2 cellular contexts compared by ENCODE assay signal in the genomic region with DNA sequence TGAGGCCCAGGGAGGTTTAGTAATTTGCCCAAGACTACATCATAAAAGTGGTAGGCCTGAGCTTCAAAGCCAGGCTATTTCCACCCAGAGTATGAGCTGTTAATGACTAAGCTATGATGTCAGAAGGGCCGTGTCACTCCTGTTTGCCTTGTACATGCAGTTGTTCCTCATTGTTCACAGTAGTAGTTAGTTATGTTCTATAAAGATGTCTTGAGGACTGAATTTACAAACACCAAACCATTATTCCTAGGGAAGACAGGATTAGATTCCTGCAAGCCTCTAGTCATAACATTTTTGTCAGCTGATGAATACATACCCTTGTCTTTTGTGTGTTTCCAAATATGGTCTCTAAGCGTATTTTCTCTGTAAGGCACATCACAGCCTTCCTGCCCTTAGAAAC.
TF ChIP-seq lines count a peak whose summit lies in the region.

No MANE protein-coding gene starts in this region.

TF ChIP-seq in IMR-90, 13 proteins besides CTCF, POLR2A, EP300 and RAD21:
- TF ChIP-seq MAZ (IDR thresholded peaks at IDR 0.05; ENCODE audit: borderline replicate concordance, low read depth, low read length) (no peak), FOS (IDR thresholded peaks at IDR 0.05; ENCODE audit: low read depth, low read length) (peak; percentile 31; the same call in 1 of the 2 replicates)
TF ChIP-seq in IMR-90: peak in this region for 1.

TF ChIP-seq in K562, 482 proteins besides CTCF, POLR2A, EP300 and RAD21 (continues in another document):
- TF ChIP-seq ZNF311 (CRISPR knock-in tag; IDR thresholded peaks at IDR 0.05) (no peak), POLR3A (IDR thresholded peaks at IDR 0.05; ENCODE audit: borderline replicate concordance, extremely low read depth, insufficient read depth, insufficient read length) (no peak), NFE2L1 (tag; IDR thresholded peaks at IDR 0.05; ENCODE audit: borderline replicate concordance, low read depth) (no peak), FIP1L1 (IDR thresholded peaks at IDR 0.05; ENCODE audit: low read depth, low read length, poor library complexity, severe bottlenecking) (no peak), NEUROD1 (IDR thresholded peaks at IDR 0.05; ENCODE audit: borderline replicate concordance, low read depth, low read length, partially characterized antibody) (no peak), TBP (optimal IDR thresholded peaks at IDR 0.05; ENCODE audit: low read depth, low read length) (no peak), MAZ (CRISPR knock-in tag; conservative IDR thresholded peaks at IDR 0.05 in 1 of 2, IDR thresholded peaks at IDR 0.05 in 1 of 2) (no peak), FOSL1 (tag; conservative IDR thresholded peaks at IDR 0.05) (peak; percentile 77), DDX20 (tag; IDR thresholded peaks at IDR 0.05; ENCODE audit: low read depth) (no peak), ATF7 (IDR thresholded peaks at IDR 0.05) (0 out of 2 replicates have a peak, but pooled peaks have one; percentile 8), JUND (IDR thresholded peaks at IDR 0.05; ENCODE audit: borderline replicate concordance, low read depth, low read length) (peak; percentile 35; the same call in 1 of the 2 replicates), JUND (tag; IDR thresholded peaks at IDR 0.05; ENCODE audit: borderline replicate concordance, low read depth, low read length) (0 out of 3 replicates have a peak, but pooled peaks have one; percentile 43), BRF1 (IDR thresholded peaks at IDR 0.05; ENCODE audit: borderline replicate concordance, extremely low read depth, insufficient read length) (no peak), TGIF2 (CRISPR knock-in tag; IDR thresholded peaks at IDR 0.05) (no peak), ZNF778 (CRISPR knock-in tag; IDR thresholded peaks at IDR 0.05) (no peak), ADNP (tag; IDR thresholded peaks at IDR 0.05) (no peak)
- TF ChIP-seq, protein P1, sequence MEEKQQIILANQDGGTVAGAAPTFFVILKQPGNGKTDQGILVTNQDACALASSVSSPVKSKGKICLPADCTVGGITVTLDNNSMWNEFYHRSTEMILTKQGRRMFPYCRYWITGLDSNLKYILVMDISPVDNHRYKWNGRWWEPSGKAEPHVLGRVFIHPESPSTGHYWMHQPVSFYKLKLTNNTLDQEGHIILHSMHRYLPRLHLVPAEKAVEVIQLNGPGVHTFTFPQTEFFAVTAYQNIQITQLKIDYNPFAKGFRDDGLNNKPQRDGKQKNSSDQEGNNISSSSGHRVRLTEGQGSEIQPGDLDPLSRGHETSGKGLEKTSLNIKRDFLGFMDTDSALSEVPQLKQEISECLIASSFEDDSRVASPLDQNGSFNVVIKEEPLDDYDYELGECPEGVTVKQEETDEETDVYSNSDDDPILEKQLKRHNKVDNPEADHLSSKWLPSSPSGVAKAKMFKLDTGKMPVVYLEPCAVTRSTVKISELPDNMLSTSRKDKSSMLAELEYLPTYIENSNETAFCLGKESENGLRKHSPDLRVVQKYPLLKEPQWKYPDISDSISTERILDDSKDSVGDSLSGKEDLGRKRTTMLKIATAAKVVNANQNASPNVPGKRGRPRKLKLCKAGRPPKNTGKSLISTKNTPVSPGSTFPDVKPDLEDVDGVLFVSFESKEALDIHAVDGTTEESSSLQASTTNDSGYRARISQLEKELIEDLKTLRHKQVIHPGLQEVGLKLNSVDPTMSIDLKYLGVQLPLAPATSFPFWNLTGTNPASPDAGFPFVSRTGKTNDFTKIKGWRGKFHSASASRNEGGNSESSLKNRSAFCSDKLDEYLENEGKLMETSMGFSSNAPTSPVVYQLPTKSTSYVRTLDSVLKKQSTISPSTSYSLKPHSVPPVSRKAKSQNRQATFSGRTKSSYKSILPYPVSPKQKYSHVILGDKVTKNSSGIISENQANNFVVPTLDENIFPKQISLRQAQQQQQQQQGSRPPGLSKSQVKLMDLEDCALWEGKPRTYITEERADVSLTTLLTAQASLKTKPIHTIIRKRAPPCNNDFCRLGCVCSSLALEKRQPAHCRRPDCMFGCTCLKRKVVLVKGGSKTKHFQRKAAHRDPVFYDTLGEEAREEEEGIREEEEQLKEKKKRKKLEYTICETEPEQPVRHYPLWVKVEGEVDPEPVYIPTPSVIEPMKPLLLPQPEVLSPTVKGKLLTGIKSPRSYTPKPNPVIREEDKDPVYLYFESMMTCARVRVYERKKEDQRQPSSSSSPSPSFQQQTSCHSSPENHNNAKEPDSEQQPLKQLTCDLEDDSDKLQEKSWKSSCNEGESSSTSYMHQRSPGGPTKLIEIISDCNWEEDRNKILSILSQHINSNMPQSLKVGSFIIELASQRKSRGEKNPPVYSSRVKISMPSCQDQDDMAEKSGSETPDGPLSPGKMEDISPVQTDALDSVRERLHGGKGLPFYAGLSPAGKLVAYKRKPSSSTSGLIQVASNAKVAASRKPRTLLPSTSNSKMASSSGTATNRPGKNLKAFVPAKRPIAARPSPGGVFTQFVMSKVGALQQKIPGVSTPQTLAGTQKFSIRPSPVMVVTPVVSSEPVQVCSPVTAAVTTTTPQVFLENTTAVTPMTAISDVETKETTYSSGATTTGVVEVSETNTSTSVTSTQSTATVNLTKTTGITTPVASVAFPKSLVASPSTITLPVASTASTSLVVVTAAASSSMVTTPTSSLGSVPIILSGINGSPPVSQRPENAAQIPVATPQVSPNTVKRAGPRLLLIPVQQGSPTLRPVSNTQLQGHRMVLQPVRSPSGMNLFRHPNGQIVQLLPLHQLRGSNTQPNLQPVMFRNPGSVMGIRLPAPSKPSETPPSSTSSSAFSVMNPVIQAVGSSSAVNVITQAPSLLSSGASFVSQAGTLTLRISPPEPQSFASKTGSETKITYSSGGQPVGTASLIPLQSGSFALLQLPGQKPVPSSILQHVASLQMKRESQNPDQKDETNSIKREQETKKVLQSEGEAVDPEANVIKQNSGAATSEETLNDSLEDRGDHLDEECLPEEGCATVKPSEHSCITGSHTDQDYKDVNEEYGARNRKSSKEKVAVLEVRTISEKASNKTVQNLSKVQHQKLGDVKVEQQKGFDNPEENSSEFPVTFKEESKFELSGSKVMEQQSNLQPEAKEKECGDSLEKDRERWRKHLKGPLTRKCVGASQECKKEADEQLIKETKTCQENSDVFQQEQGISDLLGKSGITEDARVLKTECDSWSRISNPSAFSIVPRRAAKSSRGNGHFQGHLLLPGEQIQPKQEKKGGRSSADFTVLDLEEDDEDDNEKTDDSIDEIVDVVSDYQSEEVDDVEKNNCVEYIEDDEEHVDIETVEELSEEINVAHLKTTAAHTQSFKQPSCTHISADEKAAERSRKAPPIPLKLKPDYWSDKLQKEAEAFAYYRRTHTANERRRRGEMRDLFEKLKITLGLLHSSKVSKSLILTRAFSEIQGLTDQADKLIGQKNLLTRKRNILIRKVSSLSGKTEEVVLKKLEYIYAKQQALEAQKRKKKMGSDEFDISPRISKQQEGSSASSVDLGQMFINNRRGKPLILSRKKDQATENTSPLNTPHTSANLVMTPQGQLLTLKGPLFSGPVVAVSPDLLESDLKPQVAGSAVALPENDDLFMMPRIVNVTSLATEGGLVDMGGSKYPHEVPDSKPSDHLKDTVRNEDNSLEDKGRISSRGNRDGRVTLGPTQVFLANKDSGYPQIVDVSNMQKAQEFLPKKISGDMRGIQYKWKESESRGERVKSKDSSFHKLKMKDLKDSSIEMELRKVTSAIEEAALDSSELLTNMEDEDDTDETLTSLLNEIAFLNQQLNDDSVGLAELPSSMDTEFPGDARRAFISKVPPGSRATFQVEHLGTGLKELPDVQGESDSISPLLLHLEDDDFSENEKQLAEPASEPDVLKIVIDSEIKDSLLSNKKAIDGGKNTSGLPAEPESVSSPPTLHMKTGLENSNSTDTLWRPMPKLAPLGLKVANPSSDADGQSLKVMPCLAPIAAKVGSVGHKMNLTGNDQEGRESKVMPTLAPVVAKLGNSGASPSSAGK (IDR thresholded peaks at IDR 0.05) = no peak
- TF ChIP-seq, protein P2, sequence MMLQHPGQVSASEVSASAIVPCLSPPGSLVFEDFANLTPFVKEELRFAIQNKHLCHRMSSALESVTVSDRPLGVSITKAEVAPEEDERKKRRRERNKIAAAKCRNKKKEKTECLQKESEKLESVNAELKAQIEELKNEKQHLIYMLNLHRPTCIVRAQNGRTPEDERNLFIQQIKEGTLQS (IDR thresholded peaks at IDR 0.05) = peak; percentile 45; the same call in 1 of the 2 replicates
- TF ChIP-seq, protein P2 (CRISPR knock-in tag; conservative IDR thresholded peaks at IDR 0.05) = no peak
- TF ChIP-seq, protein P3, sequence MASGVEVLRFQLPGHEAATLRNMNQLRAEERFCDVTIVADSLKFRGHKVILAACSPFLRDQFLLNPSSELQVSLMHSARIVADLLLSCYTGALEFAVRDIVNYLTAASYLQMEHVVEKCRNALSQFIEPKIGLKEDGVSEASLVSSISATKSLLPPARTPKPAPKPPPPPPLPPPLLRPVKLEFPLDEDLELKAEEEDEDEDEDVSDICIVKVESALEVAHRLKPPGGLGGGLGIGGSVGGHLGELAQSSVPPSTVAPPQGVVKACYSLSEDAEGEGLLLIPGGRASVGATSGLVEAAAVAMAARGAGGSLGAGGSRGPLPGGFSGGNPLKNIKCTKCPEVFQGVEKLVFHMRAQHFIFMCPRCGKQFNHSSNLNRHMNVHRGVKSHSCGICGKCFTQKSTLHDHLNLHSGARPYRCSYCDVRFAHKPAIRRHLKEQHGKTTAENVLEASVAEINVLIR (CRISPR knock-in tag; IDR thresholded peaks at IDR 0.05) = no peak
- TF ChIP-seq, protein P4, sequence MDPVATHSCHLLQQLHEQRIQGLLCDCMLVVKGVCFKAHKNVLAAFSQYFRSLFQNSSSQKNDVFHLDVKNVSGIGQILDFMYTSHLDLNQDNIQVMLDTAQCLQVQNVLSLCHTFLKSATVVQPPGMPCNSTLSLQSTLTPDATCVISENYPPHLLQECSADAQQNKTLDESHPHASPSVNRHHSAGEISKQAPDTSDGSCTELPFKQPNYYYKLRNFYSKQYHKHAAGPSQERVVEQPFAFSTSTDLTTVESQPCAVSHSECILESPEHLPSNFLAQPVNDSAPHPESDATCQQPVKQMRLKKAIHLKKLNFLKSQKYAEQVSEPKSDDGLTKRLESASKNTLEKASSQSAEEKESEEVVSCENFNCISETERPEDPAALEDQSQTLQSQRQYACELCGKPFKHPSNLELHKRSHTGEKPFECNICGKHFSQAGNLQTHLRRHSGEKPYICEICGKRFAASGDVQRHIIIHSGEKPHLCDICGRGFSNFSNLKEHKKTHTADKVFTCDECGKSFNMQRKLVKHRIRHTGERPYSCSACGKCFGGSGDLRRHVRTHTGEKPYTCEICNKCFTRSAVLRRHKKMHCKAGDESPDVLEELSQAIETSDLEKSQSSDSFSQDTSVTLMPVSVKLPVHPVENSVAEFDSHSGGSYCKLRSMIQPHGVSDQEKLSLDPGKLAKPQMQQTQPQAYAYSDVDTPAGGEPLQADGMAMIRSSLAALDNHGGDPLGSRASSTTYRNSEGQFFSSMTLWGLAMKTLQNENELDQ (CRISPR knock-in tag; IDR thresholded peaks at IDR 0.05; ENCODE audit: borderline replicate concordance) = no peak
- TF ChIP-seq, protein P5, sequence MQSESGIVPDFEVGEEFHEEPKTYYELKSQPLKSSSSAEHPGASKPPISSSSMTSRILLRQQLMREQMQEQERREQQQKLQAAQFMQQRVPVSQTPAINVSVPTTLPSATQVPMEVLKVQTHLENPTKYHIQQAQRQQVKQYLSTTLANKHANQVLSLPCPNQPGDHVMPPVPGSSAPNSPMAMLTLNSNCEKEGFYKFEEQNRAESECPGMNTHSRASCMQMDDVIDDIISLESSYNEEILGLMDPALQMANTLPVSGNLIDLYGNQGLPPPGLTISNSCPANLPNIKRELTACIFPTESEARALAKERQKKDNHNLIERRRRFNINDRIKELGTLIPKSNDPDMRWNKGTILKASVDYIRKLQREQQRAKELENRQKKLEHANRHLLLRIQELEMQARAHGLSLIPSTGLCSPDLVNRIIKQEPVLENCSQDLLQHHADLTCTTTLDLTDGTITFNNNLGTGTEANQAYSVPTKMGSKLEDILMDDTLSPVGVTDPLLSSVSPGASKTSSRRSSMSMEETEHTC (IDR thresholded peaks at IDR 0.05) = no peak
- TF ChIP-seq, protein P6, sequence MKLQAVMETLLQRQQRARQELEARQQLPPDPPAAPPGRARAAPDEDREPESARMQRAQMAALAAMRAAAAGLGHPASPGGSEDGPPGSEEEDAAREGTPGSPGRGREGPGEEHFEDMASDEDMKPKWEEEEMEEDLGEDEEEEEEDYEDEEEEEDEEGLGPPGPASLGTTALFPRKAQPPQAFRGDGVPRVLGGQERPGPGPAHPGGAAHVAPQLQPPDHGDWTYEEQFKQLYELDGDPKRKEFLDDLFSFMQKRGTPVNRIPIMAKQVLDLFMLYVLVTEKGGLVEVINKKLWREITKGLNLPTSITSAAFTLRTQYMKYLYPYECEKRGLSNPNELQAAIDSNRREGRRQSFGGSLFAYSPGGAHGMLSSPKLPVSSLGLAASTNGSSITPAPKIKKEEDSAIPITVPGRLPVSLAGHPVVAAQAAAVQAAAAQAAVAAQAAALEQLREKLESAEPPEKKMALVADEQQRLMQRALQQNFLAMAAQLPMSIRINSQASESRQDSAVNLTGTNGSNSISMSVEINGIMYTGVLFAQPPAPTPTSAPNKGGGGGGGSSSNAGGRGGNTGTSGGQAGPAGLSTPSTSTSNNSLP (IDR thresholded peaks at IDR 0.05; ENCODE audit: borderline replicate concordance, low read depth, low read length) = no peak
- TF ChIP-seq, protein P7, sequence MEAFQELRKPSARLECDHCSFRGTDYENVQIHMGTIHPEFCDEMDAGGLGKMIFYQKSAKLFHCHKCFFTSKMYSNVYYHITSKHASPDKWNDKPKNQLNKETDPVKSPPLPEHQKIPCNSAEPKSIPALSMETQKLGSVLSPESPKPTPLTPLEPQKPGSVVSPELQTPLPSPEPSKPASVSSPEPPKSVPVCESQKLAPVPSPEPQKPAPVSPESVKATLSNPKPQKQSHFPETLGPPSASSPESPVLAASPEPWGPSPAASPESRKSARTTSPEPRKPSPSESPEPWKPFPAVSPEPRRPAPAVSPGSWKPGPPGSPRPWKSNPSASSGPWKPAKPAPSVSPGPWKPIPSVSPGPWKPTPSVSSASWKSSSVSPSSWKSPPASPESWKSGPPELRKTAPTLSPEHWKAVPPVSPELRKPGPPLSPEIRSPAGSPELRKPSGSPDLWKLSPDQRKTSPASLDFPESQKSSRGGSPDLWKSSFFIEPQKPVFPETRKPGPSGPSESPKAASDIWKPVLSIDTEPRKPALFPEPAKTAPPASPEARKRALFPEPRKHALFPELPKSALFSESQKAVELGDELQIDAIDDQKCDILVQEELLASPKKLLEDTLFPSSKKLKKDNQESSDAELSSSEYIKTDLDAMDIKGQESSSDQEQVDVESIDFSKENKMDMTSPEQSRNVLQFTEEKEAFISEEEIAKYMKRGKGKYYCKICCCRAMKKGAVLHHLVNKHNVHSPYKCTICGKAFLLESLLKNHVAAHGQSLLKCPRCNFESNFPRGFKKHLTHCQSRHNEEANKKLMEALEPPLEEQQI (IDR thresholded peaks at IDR 0.05) = no peak
- TF ChIP-seq, protein P8, sequence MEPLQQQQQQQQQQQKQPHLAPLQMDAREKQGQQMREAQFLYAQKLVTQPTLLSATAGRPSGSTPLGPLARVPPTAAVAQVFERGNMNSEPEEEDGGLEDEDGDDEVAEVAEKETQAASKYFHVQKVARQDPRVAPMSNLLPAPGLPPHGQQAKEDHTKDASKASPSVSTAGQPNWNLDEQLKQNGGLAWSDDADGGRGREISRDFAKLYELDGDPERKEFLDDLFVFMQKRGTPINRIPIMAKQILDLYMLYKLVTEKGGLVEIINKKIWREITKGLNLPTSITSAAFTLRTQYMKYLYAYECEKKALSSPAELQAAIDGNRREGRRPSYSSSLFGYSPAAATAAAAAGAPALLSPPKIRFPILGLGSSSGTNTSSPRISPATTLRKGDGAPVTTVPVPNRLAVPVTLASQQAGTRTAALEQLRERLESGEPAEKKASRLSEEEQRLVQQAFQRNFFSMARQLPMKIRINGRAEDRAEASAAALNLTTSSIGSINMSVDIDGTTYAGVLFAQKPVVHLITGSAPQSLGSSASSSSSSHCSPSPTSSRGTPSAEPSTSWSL (CRISPR knock-in tag; IDR thresholded peaks at IDR 0.05; ENCODE audit: borderline replicate concordance) = no peak
